In genomic region chr18:23137093-23137640, GRCh38 we compare ENCODE assay signal across 2 cellular contexts.
TF ChIP-seq lines count a peak whose summit lies in the region.

No MANE protein-coding gene starts in this region.

TF ChIP-seq in SK-N-SH, 30 proteins besides CTCF, POLR2A, EP300 and RAD21 (continued from another document):
- TF ChIP-seq ZBTB33 (IDR thresholded peaks at IDR 0.05; ENCODE audit: borderline replicate concordance, low read depth) = no peak

TF ChIP-seq in SK-N-SH treated with all-trans-retinoic acid at 6 μM for 48 hours, 23 proteins besides CTCF, POLR2A, EP300 and RAD21 (continued from another document):
- no peak for TF ChIP-seq CREB5 (CRISPR knock-in tag; IDR thresholded peaks at IDR 0.05; ENCODE audit: low read depth)
